Comparison of ENCODE assay signal across 9 cellular contexts in the genomic region with DNA sequence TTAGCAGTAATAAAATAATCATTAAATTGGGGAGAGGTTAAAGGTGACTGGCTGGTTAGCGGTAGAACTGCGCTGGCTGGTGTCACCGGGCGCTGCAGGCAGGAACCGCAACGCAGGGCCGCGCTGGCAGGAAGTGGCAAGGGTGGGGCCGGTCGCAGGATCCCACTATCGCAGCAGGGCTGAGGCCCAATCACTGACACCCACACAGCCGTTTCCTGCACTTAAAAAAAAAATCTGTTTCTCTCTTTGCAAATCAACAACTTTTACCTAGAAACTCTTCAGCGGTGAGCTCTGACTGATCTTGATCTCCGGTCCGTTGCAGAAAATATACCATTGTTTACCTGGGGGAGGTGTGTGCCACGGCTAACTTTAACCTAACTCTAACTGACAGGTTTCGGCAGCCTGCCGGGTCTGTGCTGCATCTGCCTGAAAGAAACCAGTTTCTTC.
DNase-seq lines count a peak whose midpoint lies in the region; ATAC-seq and TF ChIP-seq lines count a peak whose summit lies in the region.
"Had no signal": no experiment of that assay in that cellular context is flagged by ENCODE, and none has a peak within 500 bp of the region (broad histone marks: within the 10 kb centered on the region; RNA-seq: fewer than 3 reads in every experiment).

No MANE protein-coding gene starts in this region.

- peak; percentile 67 for ATAC-seq in GM18907 (IDR thresholded peaks at IDR 0.05; ENCODE audit: unreplicated experiment)
- ATAC-seq in HG03095 (IDR thresholded peaks at IDR 0.05; ENCODE audit: unreplicated experiment) = peak; percentile 40
- no peak for ATAC-seq in SK-N-SH treated with all-trans-retinoic acid at 6 μM for 48 hours

- peak; percentile 80 for DNase-seq in activated CD4-positive, CD25-positive, alpha-beta regulatory T cell treated with anti-CD3 and anti-CD28 coated beads, Interleukin-2, amount 50 U/mL, for 16 hours (ENCODE audit: low read depth, low spot score)
- DNase-seq in effector memory CD4-positive, alpha-beta T cell = peak; percentile 87 to 89 (median 89)
- peak; percentile 54 to 81 (median 76) for DNase-seq in stimulated activated CD4-positive, alpha-beta T cell treated with anti-CD3 and anti-CD28 coated beads, TNF-alpha, amount 100 ng/mL, for 1 hour (ENCODE audit: low read depth in 3 of 3, low spot score in 1 of 3)
- no peak for DNase-seq in HuH-7 (ENCODE audit: low spot score)
- no peak for DNase-seq in NCI-H526 treated with DMSO at 0.1 percent for 48 hours (lab: John Stamatoyannopoulos, UW)
- DNase-seq: IMR-90 had no signal

- peak overlapping the region; percentile 30 for H3K4me3 ChIP-seq in effector memory CD4-positive, alpha-beta T cell (ENCODE audit: insufficient read depth, low read depth, low read length, poor library complexity, severe bottlenecking)

- H3K36me3 ChIP-seq in effector memory CD4-positive, alpha-beta T cell (ENCODE audit: control insufficient read depth, insufficient read depth, low read length) = no peaks in the 10 kb centered on the region

- H3K9me3 ChIP-seq in effector memory CD4-positive, alpha-beta T cell (ENCODE audit: control insufficient read depth, low read length) = no peaks in the 10 kb centered on the region

- H3K27ac ChIP-seq in effector memory CD4-positive, alpha-beta T cell (ENCODE audit: insufficient read depth, low read length, poor library complexity, severe bottlenecking) = peak overlapping the region; percentile 95

- peaks cover 91% of the 10 kb centered on the region for H3K4me1 ChIP-seq in effector memory CD4-positive, alpha-beta T cell (ENCODE audit: control insufficient read depth, insufficient read depth, low read length, poor library complexity, severe bottlenecking)

- H3K27me3 ChIP-seq in effector memory CD4-positive, alpha-beta T cell (replicated peaks; ENCODE audit: control insufficient read depth, insufficient read depth, low read length, poor library complexity, severe bottlenecking) = no peaks in the 10 kb centered on the region

TF ChIP-seq in SK-N-SH treated with all-trans-retinoic acid at 6 μM for 48 hours, 23 proteins besides CTCF, POLR2A, EP300 and RAD21:
- TF ChIP-seq ISL1 (CRISPR knock-in tag; IDR thresholded peaks at IDR 0.05) (no peak), ZNF565 (CRISPR knock-in tag; conservative IDR thresholded peaks at IDR 0.05; ENCODE audit: low read depth) (no peak), PATZ1 (CRISPR knock-in tag; IDR thresholded peaks at IDR 0.05; ENCODE audit: borderline replicate concordance) (no peak), ARNTL (CRISPR knock-in tag; IDR thresholded peaks at IDR 0.05; ENCODE audit: borderline replicate concordance, low read depth) (no peak), ZC3H10 (CRISPR knock-in tag; IDR thresholded peaks at IDR 0.05) (no peak), TCF4 (CRISPR knock-in tag; IDR thresholded peaks at IDR 0.05; ENCODE audit: borderline replicate concordance) (no peak), SNAI2 (CRISPR knock-in tag; IDR thresholded peaks at IDR 0.05) (no peak), CSDC2 (CRISPR knock-in tag; IDR thresholded peaks at IDR 0.05) (no peak), POU6F1 (CRISPR knock-in tag; IDR thresholded peaks at IDR 0.05; ENCODE audit: borderline replicate concordance, low read depth) (no peak), ZFP3 (CRISPR knock-in tag; IDR thresholded peaks at IDR 0.05) (no peak), TOX (CRISPR knock-in tag; IDR thresholded peaks at IDR 0.05; ENCODE audit: borderline replicate concordance) (no peak), ZNF8 (CRISPR knock-in tag; IDR thresholded peaks at IDR 0.05) (no peak)
- TF ChIP-seq, protein P1, sequence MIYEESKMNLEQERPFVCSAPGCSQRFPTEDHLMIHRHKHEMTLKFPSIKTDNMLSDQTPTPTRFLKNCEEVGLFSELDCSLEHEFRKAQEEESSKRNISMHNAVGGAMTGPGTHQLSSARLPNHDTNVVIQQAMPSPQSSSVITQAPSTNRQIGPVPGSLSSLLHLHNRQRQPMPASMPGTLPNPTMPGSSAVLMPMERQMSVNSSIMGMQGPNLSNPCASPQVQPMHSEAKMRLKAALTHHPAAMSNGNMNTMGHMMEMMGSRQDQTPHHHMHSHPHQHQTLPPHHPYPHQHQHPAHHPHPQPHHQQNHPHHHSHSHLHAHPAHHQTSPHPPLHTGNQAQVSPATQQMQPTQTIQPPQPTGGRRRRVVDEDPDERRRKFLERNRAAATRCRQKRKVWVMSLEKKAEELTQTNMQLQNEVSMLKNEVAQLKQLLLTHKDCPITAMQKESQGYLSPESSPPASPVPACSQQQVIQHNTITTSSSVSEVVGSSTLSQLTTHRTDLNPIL (CRISPR knock-in tag; IDR thresholded peaks at IDR 0.05; ENCODE audit: low read depth) = no peak
- TF ChIP-seq, protein P2, sequence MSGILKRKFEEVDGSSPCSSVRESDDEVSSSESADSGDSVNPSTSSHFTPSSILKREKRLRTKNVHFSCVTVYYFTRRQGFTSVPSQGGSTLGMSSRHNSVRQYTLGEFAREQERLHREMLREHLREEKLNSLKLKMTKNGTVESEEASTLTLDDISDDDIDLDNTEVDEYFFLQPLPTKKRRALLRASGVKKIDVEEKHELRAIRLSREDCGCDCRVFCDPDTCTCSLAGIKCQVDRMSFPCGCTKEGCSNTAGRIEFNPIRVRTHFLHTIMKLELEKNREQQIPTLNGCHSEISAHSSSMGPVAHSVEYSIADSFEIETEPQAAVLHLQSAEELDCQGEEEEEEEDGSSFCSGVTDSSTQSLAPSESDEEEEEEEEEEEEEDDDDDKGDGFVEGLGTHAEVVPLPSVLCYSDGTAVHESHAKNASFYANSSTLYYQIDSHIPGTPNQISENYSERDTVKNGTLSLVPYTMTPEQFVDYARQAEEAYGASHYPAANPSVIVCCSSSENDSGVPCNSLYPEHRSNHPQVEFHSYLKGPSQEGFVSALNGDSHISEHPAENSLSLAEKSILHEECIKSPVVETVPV (CRISPR knock-in tag; IDR thresholded peaks at IDR 0.05) = no peak

Comparison
In these comparisons a context has a peak if more than half of its experiments do, and no peak if none do; other contexts are left out.
1. DNase-seq: peak in activated CD4-positive, CD25-positive, alpha-beta regulatory T cell treated with anti-CD3 and anti-CD28 coated beads, Interleukin-2, amount 50 U/mL, for 16 hours (single experiment), effector memory CD4-positive, alpha-beta T cell (3 of 3) and stimulated activated CD4-positive, alpha-beta T cell treated with anti-CD3 and anti-CD28 coated beads, TNF-alpha, amount 100 ng/mL, for 1 hour (3 of 3); none in HuH-7 (single experiment) and NCI-H526 treated with DMSO at 0.1 percent for 48 hours (single experiment).